In the genomic region with DNA sequence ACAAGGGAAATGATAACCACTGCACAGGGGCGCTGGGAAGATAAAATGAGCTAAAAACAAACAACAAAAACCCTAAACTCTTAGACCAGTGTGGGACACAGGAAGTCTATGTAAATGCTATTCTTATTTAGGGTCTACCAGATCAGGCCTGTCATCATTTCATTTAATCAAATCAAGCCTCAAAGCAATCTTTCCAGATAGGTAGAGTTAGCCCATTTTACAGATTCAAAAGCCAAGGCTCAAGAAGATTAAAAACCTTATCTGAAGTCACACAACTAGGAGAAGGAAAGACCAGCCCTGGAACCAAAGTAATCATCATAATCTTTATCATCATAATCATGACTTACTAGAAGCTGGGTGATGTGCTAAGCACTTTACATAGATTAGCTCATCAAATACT, we compare ENCODE assay signal across 1 cellular context.
TF ChIP-seq lines count a peak whose summit lies in the region.

No MANE protein-coding gene starts in this region.

TF ChIP-seq in liver, 16 proteins besides CTCF, POLR2A, EP300 and RAD21:
- TF ChIP-seq HNF4A (conservative IDR thresholded peaks at IDR 0.05) (no peak), FOXA1 (IDR thresholded peaks at IDR 0.05) (no peak), MAX (IDR thresholded peaks at IDR 0.05) (no peak), EGR1 (IDR thresholded peaks at IDR 0.05; ENCODE audit: low read depth in 2 of 2) (no peak), FOXA2 (IDR thresholded peaks at IDR 0.05) (no peak), NR2F2 (IDR thresholded peaks at IDR 0.05) (no peak), SP1 (IDR thresholded peaks at IDR 0.05) (no peak), ZBTB33 (IDR thresholded peaks at IDR 0.05) (no peak), GABPA (IDR thresholded peaks at IDR 0.05 in 1 of 2, conservative IDR thresholded peaks at IDR 0.05 in 1 of 2) (no peak), HNF4G (IDR thresholded peaks at IDR 0.05) (no peak)
- TF ChIP-seq, protein P1, sequence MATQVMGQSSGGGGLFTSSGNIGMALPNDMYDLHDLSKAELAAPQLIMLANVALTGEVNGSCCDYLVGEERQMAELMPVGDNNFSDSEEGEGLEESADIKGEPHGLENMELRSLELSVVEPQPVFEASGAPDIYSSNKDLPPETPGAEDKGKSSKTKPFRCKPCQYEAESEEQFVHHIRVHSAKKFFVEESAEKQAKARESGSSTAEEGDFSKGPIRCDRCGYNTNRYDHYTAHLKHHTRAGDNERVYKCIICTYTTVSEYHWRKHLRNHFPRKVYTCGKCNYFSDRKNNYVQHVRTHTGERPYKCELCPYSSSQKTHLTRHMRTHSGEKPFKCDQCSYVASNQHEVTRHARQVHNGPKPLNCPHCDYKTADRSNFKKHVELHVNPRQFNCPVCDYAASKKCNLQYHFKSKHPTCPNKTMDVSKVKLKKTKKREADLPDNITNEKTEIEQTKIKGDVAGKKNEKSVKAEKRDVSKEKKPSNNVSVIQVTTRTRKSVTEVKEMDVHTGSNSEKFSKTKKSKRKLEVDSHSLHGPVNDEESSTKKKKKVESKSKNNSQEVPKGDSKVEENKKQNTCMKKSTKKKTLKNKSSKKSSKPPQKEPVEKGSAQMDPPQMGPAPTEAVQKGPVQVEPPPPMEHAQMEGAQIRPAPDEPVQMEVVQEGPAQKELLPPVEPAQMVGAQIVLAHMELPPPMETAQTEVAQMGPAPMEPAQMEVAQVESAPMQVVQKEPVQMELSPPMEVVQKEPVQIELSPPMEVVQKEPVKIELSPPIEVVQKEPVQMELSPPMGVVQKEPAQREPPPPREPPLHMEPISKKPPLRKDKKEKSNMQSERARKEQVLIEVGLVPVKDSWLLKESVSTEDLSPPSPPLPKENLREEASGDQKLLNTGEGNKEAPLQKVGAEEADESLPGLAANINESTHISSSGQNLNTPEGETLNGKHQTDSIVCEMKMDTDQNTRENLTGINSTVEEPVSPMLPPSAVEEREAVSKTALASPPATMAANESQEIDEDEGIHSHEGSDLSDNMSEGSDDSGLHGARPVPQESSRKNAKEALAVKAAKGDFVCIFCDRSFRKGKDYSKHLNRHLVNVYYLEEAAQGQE (IDR thresholded peaks at IDR 0.05) = no peak
